8 cellular contexts compared by ENCODE assay signal in the genomic region with DNA sequence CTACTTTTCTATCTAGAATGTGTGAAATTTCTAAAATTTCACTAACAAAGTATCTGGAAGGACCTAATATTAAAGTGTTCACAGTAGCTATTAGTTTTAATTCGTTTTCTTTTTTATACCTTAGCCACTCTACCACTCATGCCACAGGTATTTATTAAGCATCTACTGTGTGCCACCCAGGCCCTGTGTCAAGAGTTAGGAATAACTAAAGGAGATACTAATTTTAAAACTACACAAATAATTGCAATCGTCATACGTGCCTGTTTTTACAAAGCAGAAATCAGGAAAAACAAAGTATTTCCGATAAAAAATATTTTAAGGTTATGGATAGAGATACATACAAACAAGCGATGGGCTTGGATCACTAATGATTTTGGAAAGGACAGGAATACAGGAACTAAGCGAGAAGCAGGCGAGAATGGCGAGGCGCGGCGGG. TPM values are rescaled to one million over a fixed set of nuclear protein-coding genes. Genes with fewer than 3 reads are reported as not detected.
DNase-seq lines count a peak whose midpoint lies in the region; ATAC-seq and TF ChIP-seq lines count a peak whose summit lies in the region.

No MANE protein-coding gene starts in this region.

- ATAC-seq in HG03442 (IDR thresholded peaks at IDR 0.05; ENCODE audit: unreplicated experiment), result no peak

- peak overlapping the region; percentile 80 for H3K27ac Mint-ChIP-seq in activated CD4-positive, alpha-beta T cell treated with anti-CD3 and anti-CD28 coated beads, Interleukin-2, amount 10 ng/mL, durations not matched to agents 24 days and 14 days

- DNase-seq in activated CD4-positive, alpha-beta T cell treated with anti-CD3 and anti-CD28 coated beads, Interleukin-2, amount 10 ng/mL, durations not matched to agents 24 days and 14 days, result no peak
- DNase-seq in activated CD4-positive, alpha-beta T cell treated with anti-CD3 and anti-CD28 coated beads for 48 hours, result no peak
- DNase-seq in adrenal gland (no peak), kidney glomerular epithelial cell (lab: John Stamatoyannopoulos, UW) (peak; percentile 34), suprapubic skin (ENCODE audit: low spot score in 2 of 2) (no peak), NCI-H2081 treated with DMSO at 0.1 percent for 48 hours (lab: John Stamatoyannopoulos, UW) (no peak)
- DNase-seq in stimulated activated CD4-positive, alpha-beta T cell treated with anti-CD3 and anti-CD28 coated beads, Interleukin-4, amount 100 ng/mL, for 4 hours, result no peak

- peak overlapping the region in 2 of 4 donors; percentile 66 to 80 for H3K4me3 ChIP-seq in adrenal gland
- H3K4me3 ChIP-seq in suprapubic skin, result peak overlapping the region; percentile 100

- peaks cover 2% of the 10 kb centered on the region for H3K9me3 Mint-ChIP-seq in activated CD4-positive, alpha-beta T cell treated with anti-CD3 and anti-CD28 coated beads, Interleukin-2, amount 10 ng/mL, durations not matched to agents 24 days and 14 days

- WGBS in adrenal gland, 4 donors, result 2 to 4% (median 3%) methylated on average over 11 of the region's 11 CpGs
- WGBS in suprapubic skin, result 3% methylated on average over 11 of the region's 11 CpGs

- peak overlapping the region; percentile 89 for H3K4me3 Mint-ChIP-seq in activated CD4-positive, alpha-beta T cell treated with anti-CD3 and anti-CD28 coated beads, Interleukin-2, amount 10 ng/mL, durations not matched to agents 24 days and 14 days

- H3K9me3 ChIP-seq in adrenal gland (replicated peaks in 1 of 3) (no peaks in the 10 kb centered on the region), suprapubic skin (no peaks in the 10 kb centered on the region)

- intact Hi-C loops in activated CD4-positive, alpha-beta T cell treated with anti-CD3 and anti-CD28 coated beads, Interleukin-2, amount 10 ng/mL, durations not matched to agents 24 days and 14 days (cut with micrococcal nuclease), result loop anchor here (1.0 to 5.0 kb wide), 8 partner anchors 10 to 169 kb away; a partner anchor contains a TSS
- intact Hi-C loops in adrenal gland (cut with DNase I), result no loop called here

- TF ChIP-seq POLR2A in adrenal gland (IDR thresholded peaks at IDR 0.05) (no peak), suprapubic skin (IDR thresholded peaks at IDR 0.05) (no peak)

- H3K27ac ChIP-seq in adrenal gland (peak overlapping the region; percentile 58 to 92 (median 91)), suprapubic skin (peak overlapping the region; percentile 99)

- H3K36me3 ChIP-seq in adrenal gland (replicated peaks in 1 of 2) (no peaks in the 10 kb centered on the region), suprapubic skin (no peaks in the 10 kb centered on the region)

- H3K4me1 ChIP-seq in adrenal gland (replicated peaks in 1 of 2) (peaks cover 8 to 32% of the 10 kb centered on the region in 2 donors), suprapubic skin (peaks cover 52% of the 10 kb centered on the region)

- H3K36me3 Mint-ChIP-seq in activated CD4-positive, alpha-beta T cell treated with anti-CD3 and anti-CD28 coated beads, Interleukin-2, amount 10 ng/mL, durations not matched to agents 24 days and 14 days (ENCODE audit: low read depth), result peaks cover 17% of the 10 kb centered on the region

- no peak for TF ChIP-seq EP300 in suprapubic skin (IDR thresholded peaks at IDR 0.05)

- peaks cover 26% of the 10 kb centered on the region for H3K4me1 Mint-ChIP-seq in activated CD4-positive, alpha-beta T cell treated with anti-CD3 and anti-CD28 coated beads, Interleukin-2, amount 10 ng/mL, durations not matched to agents 24 days and 14 days

- no peak for TF ChIP-seq CTCF in adrenal gland (IDR thresholded peaks at IDR 0.05)
- TF ChIP-seq CTCF in suprapubic skin (IDR thresholded peaks at IDR 0.05), result no peak

- H3K27me3 ChIP-seq in adrenal gland (no peaks in the 10 kb centered on the region), suprapubic skin (no peaks in the 10 kb centered on the region)

- no peaks in the 10 kb centered on the region for H3K27me3 Mint-ChIP-seq in activated CD4-positive, alpha-beta T cell treated with anti-CD3 and anti-CD28 coated beads, Interleukin-2, amount 10 ng/mL, durations not matched to agents 24 days and 14 days

RNA-seq across cellular contexts. Expression of a gene that starts 0.5 kb away (rescaled TPM):
- total RNA-seq in activated CD4-positive, alpha-beta T cell treated with anti-CD3 and anti-CD28 coated beads, Interleukin-2, amount 10 ng/mL, durations not matched to agents 24 days and 14 days, result 30.5 and 33.9 TPM in 2 replicates
- total RNA-seq in adrenal gland (10 to 100 TPM; 10.7 to 28.3 (median 18.5) TPM), suprapubic skin (100 to 1,000 TPM in 1 of 4 donors, 10 to 100 TPM in 3; 50.9 to 194 (median 73.8) TPM)
- 10 to 100 TPM in 1 of 3 donors, 1 to 10 TPM in 2; 4.9 to 15.0 (median 7.6) TPM for polyA plus RNA-seq in adrenal gland

RNA-seq across cellular contexts. Expression of a gene that starts 43.3 kb away (rescaled TPM):
- 0.07 TPM in 1 of 2 replicates, not detected in the other for total RNA-seq in activated CD4-positive, alpha-beta T cell treated with anti-CD3 and anti-CD28 coated beads, Interleukin-2, amount 10 ng/mL, durations not matched to agents 24 days and 14 days
- total RNA-seq in adrenal gland (not detected), suprapubic skin (not detected)
- under 1 TPM in 2 of 3 donors, not detected in 1; 0.08 to 0.10 TPM for polyA plus RNA-seq in adrenal gland
